Comparison of ENCODE assay signal across 8 cellular contexts in the genomic region with DNA sequence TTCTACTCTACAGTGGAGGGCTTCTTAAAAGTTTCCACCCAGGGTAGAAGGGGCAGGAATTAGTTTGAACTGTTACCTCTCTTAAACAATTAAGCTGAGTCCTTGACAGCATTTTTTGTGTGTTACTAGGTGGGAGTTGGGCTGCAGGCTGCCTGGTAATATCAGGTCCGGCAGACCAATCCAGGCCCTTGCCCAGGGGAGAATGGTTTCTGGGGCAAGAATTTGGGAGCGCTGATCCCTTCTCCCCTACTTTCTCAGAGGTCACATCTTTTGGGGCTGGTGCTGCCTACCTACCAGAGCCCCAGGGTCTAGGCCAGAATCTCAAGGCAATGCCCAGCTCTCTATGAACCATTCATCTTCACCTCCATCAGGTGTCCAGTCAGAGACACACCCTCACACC. TPM values are rescaled to one million over a fixed set of nuclear protein-coding genes. Genes with fewer than 3 reads are reported as not detected.
DNase-seq lines count a peak whose midpoint lies in the region; ATAC-seq and TF ChIP-seq lines count a peak whose summit lies in the region.

No MANE protein-coding gene starts in this region.

- H3K27me3 ChIP-seq in GM23248 (replicated peaks; ENCODE audit: insufficient read depth), result no peaks in the 10 kb centered on the region
- no peaks in the 10 kb centered on the region for H3K27me3 ChIP-seq in sigmoid colon

- peaks cover 12% of the 10 kb centered on the region; the same call in 1 of the 2 replicates for H3K36me3 ChIP-seq in GM23248 (ENCODE audit: low read depth)
- peaks cover 8 to 20% (median 14%) of the 10 kb centered on the region in 4 donors for H3K36me3 ChIP-seq in sigmoid colon

- H3K27ac Mint-ChIP-seq in T-helper 17 cell, result peak overlapping the region; percentile 93

- intact Hi-C loops in sigmoid colon (cut with DNase I), result no loop called here

- peaks cover 2% of the 10 kb centered on the region for H3K36me3 Mint-ChIP-seq in T-helper 17 cell (ENCODE audit: low read depth)

- WGBS in GM23248 (ENCODE audit: low coverage in 1 of 2, low lambda C conversion rate in 2 of 2, missing lambda C conversion rate in 2 of 2), 2 experiments, result 21 to 24% methylated on average over 2 of the region's 2 CpGs
- 70 to 83% methylated on average over 2 of the region's 2 CpGs for WGBS in sigmoid colon, 2 donors

- peaks cover 14% of the 10 kb centered on the region; the same call in 1 of the 2 replicates for H4K20me1 ChIP-seq in GM23248 (ENCODE audit: insufficient read depth)

- peak overlapping the region; percentile 96 for H3K9ac ChIP-seq in GM23248

- no peak for TF ChIP-seq POLR2A in sigmoid colon (IDR thresholded peaks at IDR 0.05)

- ATAC-seq in T-helper 17 cell (no peak), HG02759 (IDR thresholded peaks at IDR 0.05; ENCODE audit: unreplicated experiment) (no peak), HG03097 (IDR thresholded peaks at IDR 0.05; ENCODE audit: low FRiP score, unreplicated experiment) (no peak), HG02763 (IDR thresholded peaks at IDR 0.05; ENCODE audit: unreplicated experiment) (no peak)

- peak overlapping the region; percentile 89 for H3K27ac ChIP-seq in GM23248
- peak overlapping the region; percentile 93 to 99 (median 96) for H3K27ac ChIP-seq in sigmoid colon

- DNase-seq in GM23248 (no peak), T-helper 17 cell (no peak), fibroblast of the aortic adventitia (ENCODE audit: low read depth) (no peak), sigmoid colon (no peak), GF-D8 (lab: John Stamatoyannopoulos, UW) (no peak)

- in situ Hi-C loops in GM23248 (cut with MboI), result no loop called here

- H3K9me3 ChIP-seq in GM23248 (ENCODE audit: low read depth) (no peaks in the 10 kb centered on the region), T-helper 17 cell (ENCODE audit: control insufficient read depth, low read length, poor library complexity, severe bottlenecking) (no peaks in the 10 kb centered on the region), sigmoid colon (no peaks in the 10 kb centered on the region)

- no peaks in the 10 kb centered on the region for H3K27me3 Mint-ChIP-seq in T-helper 17 cell

- TF ChIP-seq CTCF in fibroblast of the aortic adventitia (IDR thresholded peaks at IDR 0.05; ENCODE audit: insufficient read depth, low read length), result no peak
- TF ChIP-seq CTCF in sigmoid colon (IDR thresholded peaks at IDR 0.05), result no peak

- no peaks in the 10 kb centered on the region for H3K9me2 ChIP-seq in GM23248 (ENCODE audit: insufficient read depth)

- peaks cover 66% of the 10 kb centered on the region for H3K79me2 ChIP-seq in GM23248 (ENCODE audit: insufficient read depth)

- no peak for TF ChIP-seq EP300 in sigmoid colon (IDR thresholded peaks at IDR 0.05)

- peaks cover 20% of the 10 kb centered on the region for H3K4me1 ChIP-seq in GM23248 (ENCODE audit: insufficient read depth)
- H3K4me1 ChIP-seq in sigmoid colon, result peaks cover 0 to 38% (median 34%) of the 10 kb centered on the region in 4 donors

- peak overlapping the region; percentile 88 for H3K4me2 ChIP-seq in GM23248 (ENCODE audit: unreplicated experiment)

- H3K4me1 Mint-ChIP-seq in T-helper 17 cell, result peaks cover 35% of the 10 kb centered on the region

- H3F3A ChIP-seq in GM23248 (ENCODE audit: insufficient read depth), result peaks cover 25% of the 10 kb centered on the region

- H3K4me3 ChIP-seq in GM23248 (peak overlapping the region; percentile 92), fibroblast of the aortic adventitia (ENCODE audit: low read depth, low read length) (peak overlapping the region; percentile 95), sigmoid colon (peak overlapping the region in 2 of 4 donors; percentile 89 to 96)

- H3K4me3 Mint-ChIP-seq in T-helper 17 cell, result peak overlapping the region; percentile 99

- no peak overlapping the region for H2AFZ ChIP-seq in GM23248

RNA-seq across cellular contexts. Expression of a gene that starts 1.6 kb away (rescaled TPM):
- 16.4 and 25.3 TPM in 2 replicates for total RNA-seq in GM23248 (2014; rRNA removed; shearing (Covaris generic))
- polyA plus RNA-seq in GM23248 (2016; fragmentation: Nextera tagmentation; extraction: Ambion mirVana) (19.5 and 22.6 TPM in 2 replicates), sigmoid colon (10 to 100 TPM in 1 of 3 donors, 1 to 10 TPM in 2; 4.2 to 22.2 (median 4.2) TPM)
- total RNA-seq in T-helper 17 cell (10 to 100 TPM; 38.3 to 41.0 TPM), fibroblast of the aortic adventitia (ENCODE audit: low replicate concordance) (14.3 and 22.8 TPM in 2 replicates), sigmoid colon (10 to 100 TPM; 11.0 to 39.9 (median 13.0) TPM)

RNA-seq across cellular contexts. Expression of a gene that starts 14.2 kb away (rescaled TPM):
- 28.1 and 30.5 TPM in 2 replicates for total RNA-seq in GM23248 (2014; rRNA removed; shearing (Covaris generic))
- polyA plus RNA-seq in GM23248 (2016; fragmentation: Nextera tagmentation; extraction: Ambion mirVana) (4.8 and 5.0 TPM in 2 replicates), sigmoid colon (10 to 100 TPM; 10.4 to 34.0 (median 15.6) TPM)
- total RNA-seq in T-helper 17 cell (100 to 1,000 TPM; 104 to 112 TPM), fibroblast of the aortic adventitia (ENCODE audit: low replicate concordance) (28.3 and 35.6 TPM in 2 replicates), sigmoid colon (10 to 100 TPM; 62.1 to 88.4 (median 76.4) TPM)

RNA-seq across cellular contexts. Expression of a gene that starts 17.8 kb away (rescaled TPM):
- 30.7 and 31.9 TPM in 2 replicates for total RNA-seq in GM23248 (2014; rRNA removed; shearing (Covaris generic))
- polyA plus RNA-seq in GM23248 (2016; fragmentation: Nextera tagmentation; extraction: Ambion mirVana) (42.5 and 43.4 TPM in 2 replicates), sigmoid colon (10 to 100 TPM; 14.4 to 51.4 (median 20.1) TPM)
- total RNA-seq in T-helper 17 cell (10 to 100 TPM; 46.1 to 48.0 TPM), fibroblast of the aortic adventitia (ENCODE audit: low replicate concordance) (37.2 and 45.3 TPM in 2 replicates), sigmoid colon (10 to 100 TPM; 30.2 to 50.0 (median 44.8) TPM)
